ENCODE assay signal across 25 cellular contexts in genomic region chr7:13841284-13841683, GRCh38.
"Had no signal": no experiment of that assay in that cellular context is flagged by ENCODE, and none has a peak within 500 bp of the region (broad histone marks: within the 10 kb centered on the region; RNA-seq: fewer than 3 reads in every experiment).

No MANE protein-coding gene starts in this region.

- ATAC-seq: activated T-helper 17 cell treated with anti-CD3 and anti-CD28 coated beads, Interleukin-2, amount 50 U/mL, for 72 hours; T-cell had no signal

- H3K9me3 Mint-ChIP-seq: activated CD4-positive, alpha-beta memory T cell treated with anti-CD3 and anti-CD28 coated beads for 36 hours; activated CD4-positive, alpha-beta T cell treated with anti-CD3 and anti-CD28 coated beads, Interleukin-2, amount 10 ng/mL, durations not matched to agents 7 days and 5 days; activated naive CD4-positive, alpha-beta T cell treated with anti-CD3 and anti-CD28 coated beads for 36 hours; activated T-helper 17 cell treated with anti-CD3 and anti-CD28 coated beads, Interleukin-2, amount 50 U/mL, for 72 hours; central memory CD8-positive, alpha-beta T cell had no signal

- H3K27me3 Mint-ChIP-seq: activated CD4-positive, alpha-beta memory T cell treated with anti-CD3 and anti-CD28 coated beads for 36 hours; activated CD4-positive, alpha-beta T cell treated with anti-CD3 and anti-CD28 coated beads, Interleukin-2, amount 10 ng/mL, durations not matched to agents 7 days and 5 days; activated T-helper 17 cell treated with anti-CD3 and anti-CD28 coated beads, Interleukin-2, amount 50 U/mL, for 72 hours; brain; central memory CD8-positive, alpha-beta T cell; T-cell had no signal

- H3K4me3 Mint-ChIP-seq: activated CD4-positive, alpha-beta memory T cell treated with anti-CD3 and anti-CD28 coated beads for 36 hours; activated CD4-positive, alpha-beta T cell treated with anti-CD3 and anti-CD28 coated beads, Interleukin-2, amount 10 ng/mL, durations not matched to agents 7 days and 5 days; activated naive CD4-positive, alpha-beta T cell treated with anti-CD3 and anti-CD28 coated beads for 36 hours; activated naive CD8-positive, alpha-beta T cell; activated T-helper 17 cell treated with anti-CD3 and anti-CD28 coated beads, Interleukin-2, amount 50 U/mL, for 72 hours; brain; central memory CD8-positive, alpha-beta T cell; T-cell had no signal

- H3K27ac Mint-ChIP-seq: activated CD4-positive, alpha-beta memory T cell treated with anti-CD3 and anti-CD28 coated beads for 36 hours; activated CD4-positive, alpha-beta T cell treated with anti-CD3 and anti-CD28 coated beads, Interleukin-2, amount 10 ng/mL, durations not matched to agents 7 days and 5 days; activated naive CD4-positive, alpha-beta T cell treated with anti-CD3 and anti-CD28 coated beads for 36 hours; activated naive CD8-positive, alpha-beta T cell; activated T-helper 17 cell treated with anti-CD3 and anti-CD28 coated beads, Interleukin-2, amount 50 U/mL, for 72 hours; brain; T-cell had no signal

- H3K4me1 Mint-ChIP-seq: activated CD4-positive, alpha-beta T cell treated with anti-CD3 and anti-CD28 coated beads, Interleukin-2, amount 10 ng/mL, durations not matched to agents 7 days and 5 days; activated T-helper 17 cell treated with anti-CD3 and anti-CD28 coated beads, Interleukin-2, amount 50 U/mL, for 72 hours; brain; central memory CD8-positive, alpha-beta T cell; T-cell had no signal

- H3K36me3 Mint-ChIP-seq: activated CD4-positive, alpha-beta memory T cell treated with anti-CD3 and anti-CD28 coated beads for 36 hours; brain; T-cell had no signal

- DNase-seq: activated CD4-positive, alpha-beta memory T cell treated with anti-CD3 and anti-CD28 coated beads for 36 hours; activated CD4-positive, alpha-beta T cell treated with anti-CD3 and anti-CD28 coated beads, Interleukin-2, amount 10 ng/mL, durations not matched to agents 7 days and 5 days; activated CD4-positive, CD25-positive, alpha-beta regulatory T cell; activated gamma-delta T cell; activated naive CD4-positive, alpha-beta T cell treated with anti-CD3 and anti-CD28 coated beads for 36 hours; activated T-cell treated with anti-CD3 and anti-CD28 coated beads for 4 hours; activated T-cell treated with anti-CD3 and anti-CD28 coated beads, Interleukin-2, amount 50 U/mL, for 48 hours; amygdala; MM.1S; NCI-H1105; NCI-H1436; NCI-H1930; NCI-H2171; NCI-H2227 treated with DMSO at 0.1 percent for 48 hours; NCI-H446 treated with DMSO at 0.1 percent for 48 hours; NCI-H524 treated with DMSO at 0.1 percent for 48 hours; NCI-H774; SIG-M5; T-cell; T-helper 2 cell; T1000 had no signal
